Comparison of ENCODE assay signal across 22 cellular contexts in the genomic region with DNA sequence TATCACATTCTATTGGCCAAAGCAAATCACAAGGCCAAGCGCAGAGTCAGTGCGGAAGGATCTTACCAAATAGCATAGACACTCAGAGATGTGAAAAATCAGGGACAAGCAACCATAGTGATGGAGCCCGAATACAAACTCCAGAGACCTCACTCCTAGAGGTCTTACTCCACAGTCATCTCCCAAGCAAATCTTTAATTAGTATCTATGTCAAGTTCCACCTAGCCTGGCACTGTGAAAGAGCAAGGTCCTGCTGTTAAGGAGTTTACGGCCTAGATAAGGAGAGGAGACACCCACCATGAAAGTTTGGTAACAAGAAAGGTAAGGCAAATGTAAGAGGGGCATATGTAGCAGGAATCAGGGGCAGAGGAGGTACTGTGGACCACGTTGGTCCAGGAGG. TPM values are rescaled to one million over a fixed set of nuclear protein-coding genes. Genes with fewer than 3 reads are reported as not detected.
"Had no signal": no experiment of that assay in that cellular context is flagged by ENCODE, and none has a peak within 500 bp of the region (broad histone marks: within the 10 kb centered on the region; RNA-seq: fewer than 3 reads in every experiment).

No MANE protein-coding gene starts in this region.

- H3K36me3 Mint-ChIP-seq: natural killer cell treated with Interleukin-12 subunit alpha and Interleukin-12 subunit beta and Interleukin-15 and Interleukin-18, amount 100 ng/mL, for 72 hours; neural progenitor cell; stimulated activated effector memory CD8-positive, alpha-beta T cell treated with anti-CD3 and anti-CD28 coated beads, Interleukin-12 subunit alpha, Interleukin-12 subunit beta, amount 100 ng/mL, for 72 hours had no signal

- H3K4me1 Mint-ChIP-seq: stimulated activated effector memory CD8-positive, alpha-beta T cell treated with anti-CD3 and anti-CD28 coated beads, Interleukin-12 subunit alpha, Interleukin-12 subunit beta, amount 100 ng/mL, for 72 hours had no signal

- H3K9me3 ChIP-seq: esophagus squamous epithelium, gastroesophageal sphincter, pancreas, suprapubic skin, thyroid gland, upper lobe of left lung, vagina had no signal

- H3K9ac ChIP-seq: neural progenitor cell had no signal

- H2AFZ ChIP-seq: neural progenitor cell had no signal

- H3K9me3 Mint-ChIP-seq: dendritic cell treated with granulocyte-macrophage colony-stimulating factor and Interleukin-4, amounts not matched to agents 40 ng/mL and 50 ng/mL, for 4 days; effector memory CD8-positive, alpha-beta T cell; natural killer cell treated with Interleukin-12 subunit alpha and Interleukin-12 subunit beta and Interleukin-15 and Interleukin-18, amount 100 ng/mL, for 72 hours; stimulated activated effector memory CD8-positive, alpha-beta T cell treated with anti-CD3 and anti-CD28 coated beads, Interleukin-12 subunit alpha, Interleukin-12 subunit beta, amount 100 ng/mL, for 72 hours had no signal

- H3K4me3 ChIP-seq: esophagus squamous epithelium, gastroesophageal sphincter, neural progenitor cell, pancreas, smooth muscle cell, suprapubic skin, thyroid gland, upper lobe of left lung, vagina had no signal

- FAIRE-seq: pancreas had no signal

- H3K27ac Mint-ChIP-seq: dendritic cell treated with granulocyte-macrophage colony-stimulating factor and Interleukin-4, amounts not matched to agents 40 ng/mL and 50 ng/mL, for 4 days; effector memory CD8-positive, alpha-beta T cell; natural killer cell treated with Interleukin-12 subunit alpha and Interleukin-12 subunit beta and Interleukin-15 and Interleukin-18, amount 100 ng/mL, for 72 hours; progenitor cell of endocrine pancreas; stimulated activated effector memory CD8-positive, alpha-beta T cell treated with anti-CD3 and anti-CD28 coated beads, Interleukin-12 subunit alpha, Interleukin-12 subunit beta, amount 100 ng/mL, for 72 hours had no signal

- H3K4me1 ChIP-seq: gastroesophageal sphincter, neural progenitor cell, pancreas, thyroid gland had no signal

- H3K36me3 ChIP-seq: esophagus squamous epithelium, gastroesophageal sphincter, neural progenitor cell, pancreas, suprapubic skin, thyroid gland, upper lobe of left lung, vagina had no signal

- ATAC-seq: effector memory CD8-positive, alpha-beta T cell; gastroesophageal sphincter; left lobe of liver; natural killer cell treated with Interleukin-12 subunit alpha and Interleukin-12 subunit beta and Interleukin-15 and Interleukin-18, amount 100 ng/mL, for 72 hours; pancreas; right cardiac atrium; stimulated activated effector memory CD8-positive, alpha-beta T cell treated with anti-CD3 and anti-CD28 coated beads, Interleukin-12 subunit alpha, Interleukin-12 subunit beta, amount 100 ng/mL, for 72 hours; stimulated activated naive CD8-positive, alpha-beta T cell treated with anti-CD3 and anti-CD28 coated beads, Interleukin-15, Interleukin-2, amounts not matched to agents 100 U/mL and 50 U/mL, for 24 hours had no signal

- H3K4me2 ChIP-seq: neural progenitor cell, smooth muscle cell had no signal

- H3K4me3 Mint-ChIP-seq: dendritic cell treated with granulocyte-macrophage colony-stimulating factor and Interleukin-4, amounts not matched to agents 40 ng/mL and 50 ng/mL, for 4 days; effector memory CD8-positive, alpha-beta T cell; natural killer cell treated with Interleukin-12 subunit alpha and Interleukin-12 subunit beta and Interleukin-15 and Interleukin-18, amount 100 ng/mL, for 72 hours; neural progenitor cell; stimulated activated effector memory CD8-positive, alpha-beta T cell treated with anti-CD3 and anti-CD28 coated beads, Interleukin-12 subunit alpha, Interleukin-12 subunit beta, amount 100 ng/mL, for 72 hours had no signal

- DNase-seq: effector memory CD8-positive, alpha-beta T cell; esophagus squamous epithelium; foreskin fibroblast; kidney glomerular epithelial cell; mammary epithelial cell; nucleus accumbens; right cardiac atrium; stimulated activated CD4-positive, alpha-beta T cell treated with anti-CD3 and anti-CD28 coated beads, Interleukin-2, amount 100 ng/mL, for 48 hours; stimulated activated naive CD8-positive, alpha-beta T cell treated with anti-CD3 and anti-CD28 coated beads, Interleukin-15, Interleukin-2, amounts not matched to agents 100 U/mL and 50 U/mL, for 24 hours; thyroid gland; upper lobe of left lung had no signal

- H3K27me3 ChIP-seq: esophagus squamous epithelium, gastroesophageal sphincter, neural progenitor cell, pancreas, suprapubic skin, thyroid gland, upper lobe of left lung, vagina had no signal

- H3K27ac ChIP-seq: esophagus squamous epithelium, gastroesophageal sphincter, neural progenitor cell, pancreas, suprapubic skin, thyroid gland, upper lobe of left lung, vagina had no signal

RNA-seq across cellular contexts. Expression of a gene that starts 7.4 kb away (rescaled TPM):
- total RNA-seq: natural killer cell treated with Interleukin-12 subunit alpha and Interleukin-12 subunit beta and Interleukin-15 and Interleukin-18, amount 100 ng/mL, for 72 hours had no signal
